10 cellular contexts compared by ENCODE assay signal in genomic region chr1:93703649-93704048, GRCh38. TPM values are rescaled to one million over a fixed set of nuclear protein-coding genes. Genes with fewer than 3 reads are reported as not detected.
DNase-seq lines count a peak whose midpoint lies in the region; ATAC-seq, FAIRE-seq and TF ChIP-seq lines count a peak whose summit lies in the region.
"Had no signal": no experiment of that assay in that cellular context is flagged by ENCODE, and none has a peak within 500 bp of the region (broad histone marks: within the 10 kb centered on the region; RNA-seq: fewer than 3 reads in every experiment).

No MANE protein-coding gene starts in this region.

- no peaks in the 10 kb centered on the region for H4K20me1 ChIP-seq in H1 (replicated peaks in 1 of 2; ENCODE audit: control insufficient read depth in 1 of 2, insufficient read depth in 2 of 2, low read length in 2 of 2)

- no peak overlapping the region for H3K4ac ChIP-seq in H1 (replicated peaks; ENCODE audit: insufficient read length, low read depth, low read length)

- no peak overlapping the region for H3K56ac ChIP-seq in H1 (replicated peaks; ENCODE audit: insufficient read length, low read depth, low read length)

- H2AFZ ChIP-seq in H1 (ENCODE audit: low read length) = no peak overlapping the region

- CTCF ChIA-PET in H1 (lab: Charles Lee; ENCODE audit: partially characterized antibody) = interaction anchor here (1.6 to 4.0 kb wide), 5 partner anchors 11 to 110 kb away, joined by 5 to 33 read pairs (median 9); no protein-coding TSS in a partner anchor

- TF ChIP-seq CTCF in H1 (IDR thresholded peaks at IDR 0.05; ENCODE audit: control extremely low read depth in 1 of 3, insufficient read depth in 1 of 3, low read depth in 1 of 3, low read length in 3 of 3) = no peak

- H3K4me2 ChIP-seq in H1 (ENCODE audit: insufficient read depth in 1 of 2, low read depth in 2 of 2, low read length in 2 of 2) = no peak overlapping the region

- POLR2A ChIA-PET in H1 (lab: Charles Lee; ENCODE audit: partially characterized antibody) = no interaction called here

- no peak overlapping the region for H3K9ac ChIP-seq in H1 (replicated peaks in 1 of 4; ENCODE audit: extremely low read depth in 1 of 4, low read depth in 3 of 4, low read length in 3 of 4)

- 0 out of 2 replicates have a peak overlapping the region, but pooled peaks have one; percentile 29 for H2BK15ac ChIP-seq in H1 (ENCODE audit: low read length)

- no peak overlapping the region for H3K4me3 ChIP-seq in H1 (ENCODE audit: extremely low read depth in 1 of 4, insufficient read depth in 2 of 4, low read depth in 3 of 4, low read length in 4 of 4)
- H3K4me3 ChIP-seq: dorsolateral prefrontal cortex had no signal

- H4K5ac ChIP-seq in H1 (ENCODE audit: insufficient read length, low read depth, low read length) = no peak overlapping the region

- no peak overlapping the region for H4K8ac ChIP-seq in H1 (ENCODE audit: extremely low read depth, insufficient read depth, low read length)

- H3K27ac ChIP-seq in H1 (ENCODE audit: low read depth, low read length) = no peak overlapping the region

- no peaks in the 10 kb centered on the region for H3K36me3 ChIP-seq in H1 (ENCODE audit: control insufficient read depth in 2 of 4, insufficient read depth in 4 of 4, low read length in 3 of 4)

- H2AK5ac ChIP-seq in H1 (ENCODE audit: low read depth, low read length) = no peak overlapping the region

- TF ChIP-seq RAD21 in H1 (IDR thresholded peaks at IDR 0.05 in 1 of 2, conservative IDR thresholded peaks at IDR 0.05 in 1 of 2; ENCODE audit: low read depth in 2 of 2, low read length in 2 of 2) = no peak

- H2BK20ac ChIP-seq in H1 (ENCODE audit: low read length) = no peak overlapping the region

- no peaks in the 10 kb centered on the region for H3K23me2 ChIP-seq in H1 (ENCODE audit: low read depth, low read length)

- DNase-seq in A172 (ENCODE audit: low spot score) = peak; percentile 60
- DNase-seq in H1 (ENCODE audit: low read depth in 1 of 2, low spot score in 2 of 2) = no peak
- DNase-seq in effector CD4-positive, alpha-beta T cell = no peak
- DNase-seq in T-helper 9 cell = no peak
- DNase-seq in stimulated activated CD4-positive, alpha-beta T cell treated with anti-CD3 and anti-CD28 coated beads, Interleukin-2, amount 100 ng/mL, for 48 hours = no peak
- DNase-seq: activated naive CD4-positive, alpha-beta T cell treated with Interleukin-2 at 50 U/mL for 16 hours; dorsolateral prefrontal cortex had no signal

- ATAC-seq in GM19351 (IDR thresholded peaks at IDR 0.05; ENCODE audit: unreplicated experiment) = peak; percentile 21
- ATAC-seq in HG03460 (IDR thresholded peaks at IDR 0.05; ENCODE audit: unreplicated experiment) = peak; percentile 7
- no peak for ATAC-seq in GM19397 (IDR thresholded peaks at IDR 0.05; ENCODE audit: unreplicated experiment)

- no peak overlapping the region for H3K18ac ChIP-seq in H1 (ENCODE audit: extremely low read depth, low read length)

- H2BK120ac ChIP-seq in H1 (replicated peaks; ENCODE audit: low read depth, low read length) = no peak overlapping the region

- no peak overlapping the region for H3K14ac ChIP-seq in H1 (ENCODE audit: insufficient read length)

- H3K23ac ChIP-seq in H1 (ENCODE audit: insufficient read length) = no peak overlapping the region

- no peak overlapping the region for H4K91ac ChIP-seq in H1 (replicated peaks; ENCODE audit: insufficient read length, low read length)

- H2BK5ac ChIP-seq in H1 (ENCODE audit: low read depth, low read length) = no peak overlapping the region

- WGBS in H1 (ENCODE audit: extremely low coverage in 1 of 2, insufficient coverage in 1 of 2, insufficient read length in 1 of 2, insufficient replicate concordance in 2 of 2, low coverage in 1 of 2, low lambda C conversion rate in 2 of 2, missing lambda C conversion rate in 1 of 2), 2 experiments = 94% methylated on average over 3 of the region's 3 CpGs; no CpG with 5 or more reads in 1 of the 2 experiments

- H3K27me3 ChIP-seq in H1 (replicated peaks in 1 of 4; ENCODE audit: control insufficient read depth in 3 of 4, extremely low read depth in 1 of 4, insufficient read depth in 3 of 4, low read length in 3 of 4) = no peaks in the 10 kb centered on the region

- H3K9me3 ChIP-seq in H1 (ENCODE audit: insufficient read depth in 2 of 2, low read depth in 1 of 2, low read length in 1 of 2) = no peaks in the 10 kb centered on the region

- H3K79me1 ChIP-seq in H1 (ENCODE audit: low read depth, low read length) = no peaks in the 10 kb centered on the region

- FAIRE-seq in H1 (lab: Jason Lieb, UNC) = no peak

- no peak for TF ChIP-seq POLR2A in H1 (IDR thresholded peaks at IDR 0.05; ENCODE audit: control extremely low read depth in 1 of 2, low read depth in 2 of 2, low read length in 2 of 2)

- no peak overlapping the region for H2BK12ac ChIP-seq in H1 (ENCODE audit: low read depth, low read length)

- TF ChIP-seq EP300 in H1 (IDR thresholded peaks at IDR 0.05; ENCODE audit: borderline replicate concordance in 1 of 2, low read depth in 2 of 2, low read length in 2 of 2) = no peak

- H3K79me2 ChIP-seq in H1 (ENCODE audit: control insufficient read depth in 1 of 2, insufficient read depth in 2 of 2, low read length in 2 of 2) = no peaks in the 10 kb centered on the region

- peaks cover 0 to 7% (median 4%) of the 10 kb centered on the region in 4 experiments; a peak in 5 of 7 replicates for H3K4me1 ChIP-seq in H1 (replicated peaks in 1 of 4; ENCODE audit: control insufficient read depth in 3 of 4, insufficient read depth in 4 of 4, low read length in 3 of 4)

TF ChIP-seq in H1, 55 proteins besides CTCF, POLR2A, EP300 and RAD21:
- no peak for TF ChIP-seq ATF3 (IDR thresholded peaks at IDR 0.05; ENCODE audit: insufficient read depth, low read depth, low read length)
- no peak for TF ChIP-seq SP2 (IDR thresholded peaks at IDR 0.05; ENCODE audit: low read length)
- TF ChIP-seq E2F6 (IDR thresholded peaks at IDR 0.05) = no peak
- TF ChIP-seq CHD2 (IDR thresholded peaks at IDR 0.05; ENCODE audit: low read length) = no peak
- TF ChIP-seq KDM1A (IDR thresholded peaks at IDR 0.05; ENCODE audit: borderline replicate concordance, low read length) = no peak
- TF ChIP-seq NRF1 (IDR thresholded peaks at IDR 0.05; ENCODE audit: low read depth, low read length) = no peak
- TF ChIP-seq MAX (IDR thresholded peaks at IDR 0.05) = no peak
- no peak for TF ChIP-seq CHD1 (IDR thresholded peaks at IDR 0.05; ENCODE audit: low read depth, low read length)
- no peak for TF ChIP-seq SUZ12 (IDR thresholded peaks at IDR 0.05; ENCODE audit: low read length)
- no peak for TF ChIP-seq GABPA (IDR thresholded peaks at IDR 0.05; ENCODE audit: borderline replicate concordance, insufficient read depth, low read length)
- no peak for TF ChIP-seq USF2 (IDR thresholded peaks at IDR 0.05; ENCODE audit: low read length)
- TF ChIP-seq PHF8 (conservative IDR thresholded peaks at IDR 0.05; ENCODE audit: low read depth, low read length) = no peak
- TF ChIP-seq SP4 (IDR thresholded peaks at IDR 0.05; ENCODE audit: low read length) = no peak
- TF ChIP-seq RBBP5 (IDR thresholded peaks at IDR 0.05; ENCODE audit: borderline replicate concordance, low read depth, low read length) = no peak
- no peak for TF ChIP-seq ASH2L (IDR thresholded peaks at IDR 0.05; ENCODE audit: low read length)
- no peak for TF ChIP-seq SP1 (IDR thresholded peaks at IDR 0.05; ENCODE audit: low read depth, low read length)
- no peak for TF ChIP-seq FOSL1 (IDR thresholded peaks at IDR 0.05; ENCODE audit: insufficient read depth, low read depth, low read length)

RNA-seq across cellular contexts. Expression of gene BCAR3, which starts 22.0 kb away (rescaled TPM):
- 33.1 and 34.3 TPM in 2 replicates for total RNA-seq in A172 (2014; rRNA removed; shearing (Covaris generic))
- 8.3 and 9.2 TPM in 2 replicates for total RNA-seq in H1 (2021; fragmentation: NEBNext Ultra II Directional; extraction: Animal tissue kit (Norgen Biotek cat#: 25700))
- 5.6 and 7.3 TPM in 2 replicates for polyA plus RNA-seq in H1 (2011; rRNA removed)
- 6.6 TPM for polyA plus RNA-seq in H1 (2011; cell fraction: cytosol; rRNA removed)
- 9.7 TPM for polyA plus RNA-seq in H1 (2011; cell fraction: nucleus; rRNA removed)
- polyA plus RNA-seq in H1 (2012, experiment 1 of 2) = 7.0 to 8.0 TPM (median 7.8 TPM) in 4 replicates
- polyA plus RNA-seq in H1 (2012, experiment 2 of 2) = 6.1 TPM
- polyA plus RNA-seq in H1 (2013, experiment 1 of 2) = 5.1 TPM
- 5.2 TPM for polyA plus RNA-seq in H1 (2013, experiment 2 of 2)
- 10.9 and 11.0 TPM in 2 replicates for polyA minus RNA-seq in H1 (2011; rRNA and poly(A)+ RNA removed)
- 19.4 TPM for polyA minus RNA-seq in H1 (2011; cell fraction: cytosol; rRNA and poly(A)+ RNA removed)
- polyA minus RNA-seq in H1 (2011; cell fraction: nucleus; rRNA and poly(A)+ RNA removed) = 14.6 TPM
